ENCODE assay signal across 1 cellular context in the genomic region with DNA sequence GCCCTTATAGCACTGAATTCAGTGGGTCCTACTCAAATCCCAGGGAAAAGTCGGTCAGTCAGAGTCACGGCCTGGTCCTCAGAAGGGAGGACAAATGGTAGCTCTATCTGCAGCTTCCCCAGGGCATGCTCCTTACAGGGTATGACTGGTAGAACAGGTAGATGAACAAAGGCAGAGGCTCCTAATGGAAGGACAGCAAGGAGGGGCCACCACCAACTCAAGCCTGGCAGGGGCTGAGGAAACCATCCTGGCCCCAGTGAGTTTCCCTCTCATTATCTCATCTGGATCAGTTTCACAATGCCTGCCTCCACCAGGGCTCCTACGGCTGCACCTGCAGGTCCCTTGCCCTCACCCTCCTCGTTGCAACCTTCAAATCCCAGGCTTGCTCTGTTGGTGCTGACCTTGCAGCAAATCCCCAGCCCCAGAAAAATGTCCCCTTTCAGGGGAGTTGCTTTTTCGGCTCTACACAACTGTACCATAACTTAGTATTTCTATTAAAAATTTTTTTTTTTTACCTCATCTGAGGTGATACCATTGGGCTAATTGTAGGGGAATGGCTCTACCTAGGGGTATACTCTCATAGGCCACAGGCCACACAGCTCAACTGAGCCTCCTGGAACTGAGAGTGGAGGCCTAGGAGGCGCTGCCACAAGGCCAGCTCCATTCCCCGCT.
TF ChIP-seq lines count a peak whose summit lies in the region.

No MANE protein-coding gene starts in this region.

TF ChIP-seq in GM23338, 12 proteins besides CTCF, POLR2A, EP300 and RAD21 (continued from another document):
- TF ChIP-seq, protein P1, sequence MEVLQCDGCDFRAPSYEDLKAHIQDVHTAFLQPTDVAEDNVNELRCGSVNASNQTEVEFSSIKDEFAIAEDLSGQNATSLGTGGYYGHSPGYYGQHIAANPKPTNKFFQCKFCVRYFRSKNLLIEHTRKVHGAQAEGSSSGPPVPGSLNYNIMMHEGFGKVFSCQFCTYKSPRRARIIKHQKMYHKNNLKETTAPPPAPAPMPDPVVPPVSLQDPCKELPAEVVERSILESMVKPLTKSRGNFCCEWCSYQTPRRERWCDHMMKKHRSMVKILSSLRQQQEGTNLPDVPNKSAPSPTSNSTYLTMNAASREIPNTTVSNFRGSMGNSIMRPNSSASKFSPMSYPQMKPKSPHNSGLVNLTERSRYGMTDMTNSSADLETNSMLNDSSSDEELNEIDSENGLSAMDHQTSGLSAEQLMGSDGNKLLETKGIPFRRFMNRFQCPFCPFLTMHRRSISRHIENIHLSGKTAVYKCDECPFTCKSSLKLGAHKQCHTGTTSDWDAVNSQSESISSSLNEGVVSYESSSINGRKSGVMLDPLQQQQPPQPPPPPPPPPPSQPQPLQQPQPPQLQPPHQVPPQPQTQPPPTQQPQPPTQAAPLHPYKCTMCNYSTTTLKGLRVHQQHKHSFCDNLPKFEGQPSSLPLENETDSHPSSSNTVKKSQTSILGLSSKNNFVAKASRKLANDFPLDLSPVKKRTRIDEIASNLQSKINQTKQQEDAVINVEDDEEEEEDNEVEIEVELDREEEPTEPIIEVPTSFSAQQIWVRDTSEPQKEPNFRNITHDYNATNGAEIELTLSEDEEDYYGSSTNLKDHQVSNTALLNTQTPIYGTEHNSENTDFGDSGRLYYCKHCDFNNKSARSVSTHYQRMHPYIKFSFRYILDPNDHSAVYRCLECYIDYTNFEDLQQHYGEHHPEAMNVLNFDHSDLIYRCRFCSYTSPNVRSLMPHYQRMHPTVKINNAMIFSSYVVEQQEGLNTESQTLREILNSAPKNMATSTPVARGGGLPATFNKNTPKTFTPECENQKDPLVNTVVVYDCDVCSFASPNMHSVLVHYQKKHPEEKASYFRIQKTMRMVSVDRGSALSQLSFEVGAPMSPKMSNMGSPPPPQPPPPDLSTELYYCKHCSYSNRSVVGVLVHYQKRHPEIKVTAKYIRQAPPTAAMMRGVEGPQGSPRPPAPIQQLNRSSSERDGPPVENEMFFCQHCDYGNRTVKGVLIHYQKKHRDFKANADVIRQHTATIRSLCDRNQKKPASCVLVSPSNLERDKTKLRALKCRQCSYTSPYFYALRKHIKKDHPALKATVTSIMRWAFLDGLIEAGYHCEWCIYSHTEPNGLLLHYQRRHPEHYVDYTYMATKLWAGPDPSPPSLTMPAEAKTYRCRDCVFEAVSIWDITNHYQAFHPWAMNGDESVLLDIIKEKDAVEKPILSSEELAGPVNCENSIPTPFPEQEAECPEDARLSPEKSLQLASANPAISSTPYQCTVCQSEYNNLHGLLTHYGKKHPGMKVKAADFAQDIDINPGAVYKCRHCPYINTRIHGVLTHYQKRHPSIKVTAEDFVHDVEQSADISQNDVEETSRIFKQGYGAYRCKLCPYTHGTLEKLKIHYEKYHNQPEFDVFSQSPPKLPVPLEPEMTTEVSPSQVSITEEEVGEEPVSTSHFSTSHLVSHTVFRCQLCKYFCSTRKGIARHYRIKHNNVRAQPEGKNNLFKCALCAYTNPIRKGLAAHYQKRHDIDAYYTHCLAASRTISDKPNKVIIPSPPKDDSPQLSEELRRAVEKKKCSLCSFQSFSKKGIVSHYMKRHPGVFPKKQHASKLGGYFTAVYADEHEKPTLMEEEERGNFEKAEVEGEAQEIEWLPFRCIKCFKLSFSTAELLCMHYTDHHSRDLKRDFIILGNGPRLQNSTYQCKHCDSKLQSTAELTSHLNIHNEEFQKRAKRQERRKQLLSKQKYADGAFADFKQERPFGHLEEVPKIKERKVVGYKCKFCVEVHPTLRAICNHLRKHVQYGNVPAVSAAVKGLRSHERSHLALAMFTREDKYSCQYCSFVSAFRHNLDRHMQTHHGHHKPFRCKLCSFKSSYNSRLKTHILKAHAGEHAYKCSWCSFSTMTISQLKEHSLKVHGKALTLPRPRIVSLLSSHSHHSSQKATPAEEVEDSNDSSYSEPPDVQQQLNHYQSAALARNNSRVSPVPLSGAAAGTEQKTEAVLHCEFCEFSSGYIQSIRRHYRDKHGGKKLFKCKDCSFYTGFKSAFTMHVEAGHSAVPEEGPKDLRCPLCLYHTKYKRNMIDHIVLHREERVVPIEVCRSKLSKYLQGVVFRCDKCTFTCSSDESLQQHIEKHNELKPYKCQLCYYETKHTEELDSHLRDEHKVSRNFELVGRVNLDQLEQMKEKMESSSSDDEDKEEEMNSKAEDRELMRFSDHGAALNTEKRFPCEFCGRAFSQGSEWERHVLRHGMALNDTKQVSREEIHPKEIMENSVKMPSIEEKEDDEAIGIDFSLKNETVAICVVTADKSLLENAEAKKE (CRISPR knock-in tag; IDR thresholded peaks at IDR 0.05) = no peak
- no peak for TF ChIP-seq ZNF114 (CRISPR knock-in tag; IDR thresholded peaks at IDR 0.05)
- no peak for TF ChIP-seq EZH2phosphoT487 (IDR thresholded peaks at IDR 0.05; ENCODE audit: unreplicated experiment)
- TF ChIP-seq POLR2AphosphoS5 (IDR thresholded peaks at IDR 0.05; ENCODE audit: low read depth) = no peak
- TF ChIP-seq, protein P2, sequence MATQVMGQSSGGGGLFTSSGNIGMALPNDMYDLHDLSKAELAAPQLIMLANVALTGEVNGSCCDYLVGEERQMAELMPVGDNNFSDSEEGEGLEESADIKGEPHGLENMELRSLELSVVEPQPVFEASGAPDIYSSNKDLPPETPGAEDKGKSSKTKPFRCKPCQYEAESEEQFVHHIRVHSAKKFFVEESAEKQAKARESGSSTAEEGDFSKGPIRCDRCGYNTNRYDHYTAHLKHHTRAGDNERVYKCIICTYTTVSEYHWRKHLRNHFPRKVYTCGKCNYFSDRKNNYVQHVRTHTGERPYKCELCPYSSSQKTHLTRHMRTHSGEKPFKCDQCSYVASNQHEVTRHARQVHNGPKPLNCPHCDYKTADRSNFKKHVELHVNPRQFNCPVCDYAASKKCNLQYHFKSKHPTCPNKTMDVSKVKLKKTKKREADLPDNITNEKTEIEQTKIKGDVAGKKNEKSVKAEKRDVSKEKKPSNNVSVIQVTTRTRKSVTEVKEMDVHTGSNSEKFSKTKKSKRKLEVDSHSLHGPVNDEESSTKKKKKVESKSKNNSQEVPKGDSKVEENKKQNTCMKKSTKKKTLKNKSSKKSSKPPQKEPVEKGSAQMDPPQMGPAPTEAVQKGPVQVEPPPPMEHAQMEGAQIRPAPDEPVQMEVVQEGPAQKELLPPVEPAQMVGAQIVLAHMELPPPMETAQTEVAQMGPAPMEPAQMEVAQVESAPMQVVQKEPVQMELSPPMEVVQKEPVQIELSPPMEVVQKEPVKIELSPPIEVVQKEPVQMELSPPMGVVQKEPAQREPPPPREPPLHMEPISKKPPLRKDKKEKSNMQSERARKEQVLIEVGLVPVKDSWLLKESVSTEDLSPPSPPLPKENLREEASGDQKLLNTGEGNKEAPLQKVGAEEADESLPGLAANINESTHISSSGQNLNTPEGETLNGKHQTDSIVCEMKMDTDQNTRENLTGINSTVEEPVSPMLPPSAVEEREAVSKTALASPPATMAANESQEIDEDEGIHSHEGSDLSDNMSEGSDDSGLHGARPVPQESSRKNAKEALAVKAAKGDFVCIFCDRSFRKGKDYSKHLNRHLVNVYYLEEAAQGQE (IDR thresholded peaks at IDR 0.05; ENCODE audit: unreplicated experiment) = no peak
- TF ChIP-seq, protein P3, sequence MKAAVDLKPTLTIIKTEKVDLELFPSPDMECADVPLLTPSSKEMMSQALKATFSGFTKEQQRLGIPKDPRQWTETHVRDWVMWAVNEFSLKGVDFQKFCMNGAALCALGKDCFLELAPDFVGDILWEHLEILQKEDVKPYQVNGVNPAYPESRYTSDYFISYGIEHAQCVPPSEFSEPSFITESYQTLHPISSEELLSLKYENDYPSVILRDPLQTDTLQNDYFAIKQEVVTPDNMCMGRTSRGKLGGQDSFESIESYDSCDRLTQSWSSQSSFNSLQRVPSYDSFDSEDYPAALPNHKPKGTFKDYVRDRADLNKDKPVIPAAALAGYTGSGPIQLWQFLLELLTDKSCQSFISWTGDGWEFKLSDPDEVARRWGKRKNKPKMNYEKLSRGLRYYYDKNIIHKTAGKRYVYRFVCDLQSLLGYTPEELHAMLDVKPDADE (IDR thresholded peaks at IDR 0.05) = no peak
- TF ChIP-seq NANOG (IDR thresholded peaks at IDR 0.05; ENCODE audit: borderline replicate concordance) = no peak
